ENCODE assay signal across 14 cellular contexts in the genomic region with DNA sequence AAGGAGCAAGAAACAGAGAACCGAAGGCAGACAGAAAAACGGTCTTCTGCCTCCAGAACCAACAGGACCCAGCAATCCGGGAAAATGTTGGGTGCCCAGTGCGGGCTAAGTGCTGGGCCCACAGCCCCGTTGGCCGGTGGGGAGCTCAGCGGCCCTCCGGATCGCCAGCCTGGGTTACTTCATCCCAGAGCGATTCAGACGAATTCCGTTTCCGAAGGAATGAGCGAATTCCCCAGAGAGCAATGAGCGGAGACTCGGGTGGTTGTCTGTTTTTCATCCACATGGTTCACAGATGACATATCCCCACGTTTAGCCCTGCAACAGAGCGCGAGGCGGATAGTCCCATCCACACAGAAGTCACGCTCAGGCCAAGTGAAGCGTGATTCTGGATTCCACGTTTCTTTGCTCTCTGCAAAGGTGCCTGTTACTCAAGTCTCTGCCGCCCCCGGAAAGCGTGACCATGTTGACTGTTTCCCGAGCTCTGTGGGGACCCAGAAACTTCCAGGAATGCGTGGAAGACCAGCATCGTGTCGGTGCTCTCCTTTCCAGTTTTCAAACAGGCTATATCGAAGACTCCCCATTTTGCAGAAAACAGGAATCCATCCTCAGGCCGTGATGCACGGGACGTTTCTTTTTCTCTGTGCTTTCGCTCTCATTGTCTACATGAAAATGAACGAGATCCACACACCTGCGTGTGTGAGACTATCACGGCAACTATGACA. TPM values are rescaled to one million over a fixed set of nuclear protein-coding genes. Genes with fewer than 3 reads are reported as not detected.
DNase-seq lines count a peak whose midpoint lies in the region; ATAC-seq and TF ChIP-seq lines count a peak whose summit lies in the region.
"Not testable (repeated sequence)": the region's sequence is repeated elsewhere in the genome, so short reads cannot be mapped to it uniquely, and the experiment has no call there.
"Had no signal": no experiment of that assay in that cellular context is flagged by ENCODE, and none has a peak within 500 bp of the region (broad histone marks: within the 10 kb centered on the region; RNA-seq: fewer than 3 reads in every experiment).

No MANE protein-coding gene starts in this region.

- not testable (repeated sequence) for ATAC-seq in GM23338; T-cell (replicated peaks in 1 of 4); natural killer cell treated with Interleukin-12 subunit alpha and Interleukin-12 subunit beta and Interleukin-15 and Interleukin-18, amount 100 ng/mL, for 72 hours

- H3K27me3 Mint-ChIP-seq in GM23338 (ENCODE audit: insufficient read depth, low read depth, poor library complexity) (peaks cover 64% of the 10 kb centered on the region), T-cell (peaks cover 31 to 47% of the 10 kb centered on the region in 2 donors), endothelial cell (ENCODE audit: unreplicated experiment) (peaks cover 36% of the 10 kb centered on the region)
- H3K27me3 Mint-ChIP-seq in natural killer cell treated with Interleukin-12 subunit alpha and Interleukin-12 subunit beta and Interleukin-15 and Interleukin-18, amount 100 ng/mL, for 72 hours = peaks cover 30 to 41% of the 10 kb centered on the region in 2 donors

- POLR2A ChIA-PET in T-cell (lab: Charles Lee) = not testable (repeated sequence)

- CTCF ChIA-PET in T-cell (lab: Charles Lee) = not testable (repeated sequence)

- H4K20me1 ChIP-seq in GM23338 (replicated peaks; ENCODE audit: insufficient read depth) = not testable (repeated sequence)

- not testable (repeated sequence) for H3K79me2 ChIP-seq in GM23338 (replicated peaks; ENCODE audit: insufficient read depth)

- H3K9me3 Mint-ChIP-seq in GM23338 (peaks cover 60% of the 10 kb centered on the region), T-cell (peaks cover 21 to 34% (median 30%) of the 10 kb centered on the region in 3 donors), endothelial cell (ENCODE audit: unreplicated experiment) (peaks cover 14% of the 10 kb centered on the region)
- H3K9me3 Mint-ChIP-seq in natural killer cell treated with Interleukin-12 subunit alpha and Interleukin-12 subunit beta and Interleukin-15 and Interleukin-18, amount 100 ng/mL, for 72 hours = peaks cover 17% of the 10 kb centered on the region

- not testable (repeated sequence) for H3K36me3 ChIP-seq in GM23338 (ENCODE audit: insufficient read depth); ascending aorta; skeletal muscle tissue (ENCODE audit: control insufficient read depth in 3 of 3, insufficient read depth in 3 of 3, low read length in 3 of 3)

- H3K9me3 ChIP-seq in ascending aorta = peaks cover 3 to 28% of the 10 kb centered on the region in 2 donors
- H3K9me3 ChIP-seq in skeletal muscle tissue (ENCODE audit: control insufficient read depth in 3 of 3, low read length in 3 of 3) = not testable (repeated sequence)

- intact Hi-C loops in ascending aorta (cut with DNase I) = not testable (repeated sequence)

- not testable (repeated sequence) for H3K27ac Mint-ChIP-seq in GM23338; T-cell; natural killer cell treated with Interleukin-12 subunit alpha and Interleukin-12 subunit beta and Interleukin-15 and Interleukin-18, amount 100 ng/mL, for 72 hours
- peak overlapping the region; percentile 43 for H3K27ac Mint-ChIP-seq in endothelial cell (ENCODE audit: unreplicated experiment)

- H3K4me3 ChIP-seq in GM23338 = peak overlapping the region; percentile 67
- peak overlapping the region; percentile 37 to 64 for H3K4me3 ChIP-seq in ascending aorta
- peak overlapping the region; percentile 14 for H3K4me3 ChIP-seq in iPS-11a (ENCODE audit: low read depth, low read length)
- H3K4me3 ChIP-seq in skeletal muscle tissue (ENCODE audit: low read length in 3 of 3) = peak overlapping the region in 2 of 3 donors; percentile 23 to 43

- peak overlapping the region; percentile 91 for H3K4me2 ChIP-seq in GM23338

- peak; percentile 46 for DNase-seq in AG20443 (ENCODE audit: low spot score)
- DNase-seq in GM23338 (ENCODE audit: low spot score) = peak; percentile 50
- not testable (repeated sequence) for DNase-seq in T-cell; ascending aorta (ENCODE audit: low spot score in 2 of 2); natural killer cell treated with Interleukin-12 subunit alpha and Interleukin-12 subunit beta and Interleukin-15 and Interleukin-18, amount 100 ng/mL, for 72 hours (ENCODE audit: low spot score)
- peak; percentile 36 for DNase-seq in endothelial cell (ENCODE audit: low spot score)

- TF ChIP-seq CTCF in GM23338 (conservative IDR thresholded peaks at IDR 0.05; ENCODE audit: low read depth in 2 of 2); ascending aorta (IDR thresholded peaks at IDR 0.05); endothelial cell (IDR thresholded peaks at IDR 0.05; ENCODE audit: unreplicated experiment): not testable (repeated sequence)

- H3K27me3 ChIP-seq in GM23338 (ENCODE audit: insufficient read depth) = peaks cover 77% of the 10 kb centered on the region
- H3K27me3 ChIP-seq in ascending aorta = not testable (repeated sequence)
- peaks cover 25 to 44% (median 36%) of the 10 kb centered on the region in 3 donors for H3K27me3 ChIP-seq in skeletal muscle tissue (ENCODE audit: control insufficient read depth in 3 of 3, insufficient read depth in 3 of 3, low read length in 3 of 3)

- not testable (repeated sequence) for H3K27ac ChIP-seq in GM23338 (ENCODE audit: low read depth); ascending aorta; skeletal muscle tissue (ENCODE audit: low read depth, low read length)

- H3K9me2 ChIP-seq in GM23338 (ENCODE audit: insufficient read depth) = not testable (repeated sequence)

- H2AFZ ChIP-seq in GM23338 = peak overlapping the region; percentile 83; the same call in 1 of the 2 replicates

- H3F3A ChIP-seq in GM23338 (replicated peaks; ENCODE audit: low read depth) = not testable (repeated sequence)

- peaks cover 26% of the 10 kb centered on the region for H3K36me3 Mint-ChIP-seq in GM23338 (ENCODE audit: low read depth)
- H3K36me3 Mint-ChIP-seq in T-cell = not testable (repeated sequence)
- peaks cover 31% of the 10 kb centered on the region for H3K36me3 Mint-ChIP-seq in endothelial cell (ENCODE audit: low read depth, unreplicated experiment)
- peaks cover 30% of the 10 kb centered on the region for H3K36me3 Mint-ChIP-seq in natural killer cell treated with Interleukin-12 subunit alpha and Interleukin-12 subunit beta and Interleukin-15 and Interleukin-18, amount 100 ng/mL, for 72 hours

- H3K4me3 Mint-ChIP-seq in GM23338 (peak overlapping the region; percentile 72), T-cell (peak overlapping the region in 2 of 3 donors; percentile 32 to 48), endothelial cell (ENCODE audit: unreplicated experiment) (peak overlapping the region; percentile 90)
- H3K4me3 Mint-ChIP-seq in natural killer cell treated with Interleukin-12 subunit alpha and Interleukin-12 subunit beta and Interleukin-15 and Interleukin-18, amount 100 ng/mL, for 72 hours = peak overlapping the region; percentile 8

- H3K4me1 Mint-ChIP-seq in GM23338 = peaks cover 23% of the 10 kb centered on the region
- H3K4me1 Mint-ChIP-seq in T-cell = peaks cover 9 to 20% (median 17%) of the 10 kb centered on the region in 3 donors
- peaks cover 29% of the 10 kb centered on the region for H3K4me1 Mint-ChIP-seq in endothelial cell (ENCODE audit: unreplicated experiment)
- peaks cover 0 to 13% of the 10 kb centered on the region in 2 donors for H3K4me1 Mint-ChIP-seq in natural killer cell treated with Interleukin-12 subunit alpha and Interleukin-12 subunit beta and Interleukin-15 and Interleukin-18, amount 100 ng/mL, for 72 hours (ENCODE audit: low read depth in 2 of 2)

- H3K9ac ChIP-seq in skeletal muscle tissue (ENCODE audit: low read depth in 1 of 3, low read length in 3 of 3) = not testable (repeated sequence)

- H3K4me1 ChIP-seq in GM23338 (ENCODE audit: insufficient read depth) = peaks cover 14% of the 10 kb centered on the region
- not testable (repeated sequence) for H3K4me1 ChIP-seq in ascending aorta; skeletal muscle tissue (ENCODE audit: control insufficient read depth in 3 of 3, insufficient read depth in 3 of 3, low read length in 3 of 3)

TF ChIP-seq in GM23338, 12 proteins besides CTCF, POLR2A, EP300 and RAD21:
- TF ChIP-seq EZH2 (IDR thresholded peaks at IDR 0.05; ENCODE audit: low read depth, unreplicated experiment) = peak; percentile 25

RNA-seq across cellular contexts. Expression of a gene that starts 6.9 kb away (rescaled TPM):
- 0.10 TPM in 1 of 2 replicates, not detected in the other for total RNA-seq in GM23338 (2014; rRNA removed; shearing (Covaris generic))
- 0.23 and 0.37 TPM in 2 replicates for polyA plus RNA-seq in GM23338 (2016; fragmentation: Nextera tagmentation; extraction: Ambion mirVana)
- total RNA-seq in T-cell = not detected
- total RNA-seq in ascending aorta = not detected
- total RNA-seq in endothelial cell (ENCODE audit: unreplicated experiment) = not detected
- total RNA-seq in natural killer cell treated with Interleukin-12 subunit alpha and Interleukin-12 subunit beta and Interleukin-15 and Interleukin-18, amount 100 ng/mL, for 72 hours = not detected
- not detected for total RNA-seq in skeletal muscle tissue
- total RNA-seq: endothelial cell of umbilical vein, heart right ventricle, HT1080, lower lobe of right lung, MCF 10A, ureter had no signal
- polyA plus RNA-seq: endothelial cell of umbilical vein, heart right ventricle had no signal

Comparison
In these comparisons a context has a peak if more than half of its experiments do, and no peak if none do; other contexts are left out.
1. H3K4me3 ChIP-seq: peak in every context shown above with its lines; median percentile 67 in GM23338; 50 in ascending aorta; 33 in skeletal muscle tissue; 14 in iPS-11a.
2. H3K4me3 Mint-ChIP-seq: peak in every context shown above with its lines; median percentile 90 in endothelial cell; 72 in GM23338; 40 in T-cell; 8 in natural killer cell treated with Interleukin-12 subunit alpha and Interleukin-12 subunit beta and Interleukin-15 and Interleukin-18, amount 100 ng/mL, for 72 hours.